Comparison of ENCODE assay signal across 13 cellular contexts in the genomic region with DNA sequence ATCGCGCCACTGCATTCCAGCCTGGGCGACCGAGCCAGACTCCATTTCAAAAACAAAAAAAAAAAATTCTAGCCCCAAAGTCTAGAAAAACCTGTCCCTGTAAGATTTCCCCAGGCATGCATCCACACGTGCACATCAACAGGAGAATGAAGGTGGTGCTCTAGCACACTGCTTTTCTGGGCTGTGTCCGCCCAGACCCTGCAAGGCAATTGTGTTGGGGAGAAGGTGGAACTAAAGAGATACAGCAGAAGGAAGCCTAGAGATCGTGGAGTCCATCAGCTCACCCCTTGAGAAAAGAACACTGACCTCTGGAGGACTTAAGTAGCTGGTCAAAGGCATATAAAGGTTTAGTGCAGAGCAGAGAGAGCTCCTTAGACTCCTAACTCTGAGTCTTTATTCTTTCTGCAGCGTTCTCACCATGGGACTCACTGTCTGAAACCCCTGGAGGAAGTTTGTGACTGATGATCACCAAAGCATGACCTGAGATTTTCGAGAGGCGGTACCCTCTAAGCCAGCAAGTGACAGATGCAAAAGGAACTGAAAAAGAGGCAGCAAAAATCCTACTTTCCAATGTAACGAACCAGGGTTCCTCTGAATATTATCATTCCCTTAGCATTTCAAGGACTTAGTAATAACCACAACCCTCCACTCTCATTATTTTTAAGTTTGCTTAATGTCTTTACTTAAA.
DNase-seq lines count a peak whose midpoint lies in the region; ATAC-seq and TF ChIP-seq lines count a peak whose summit lies in the region.
"Had no signal": no experiment of that assay in that cellular context is flagged by ENCODE, and none has a peak within 500 bp of the region (broad histone marks: within the 10 kb centered on the region; RNA-seq: fewer than 3 reads in every experiment).

No MANE protein-coding gene starts in this region.

- H3F3A ChIP-seq in MM.1S (ENCODE audit: insufficient read depth, low read length), result no peaks in the 10 kb centered on the region

- peak; percentile 45 for DNase-seq in MM.1S
- no peak for DNase-seq in stimulated activated CD4-positive, alpha-beta T cell treated with anti-CD3 and anti-CD28 coated beads, Interleukin-1b, Interleukin-23, amount 100 ng/mL, for 48 hours
- DNase-seq in activated naive CD4-positive, alpha-beta T cell (lab: John Stamatoyannopoulos, UW), result no peak
- DNase-seq in NCI-H1436 treated with DMSO at 0.1 percent for 48 hours (lab: John Stamatoyannopoulos, UW), result no peak
- no peak for DNase-seq in upper lobe of left lung
- DNase-seq: activated CD4-positive, alpha-beta memory T cell treated with anti-CD3 and anti-CD28 coated beads, Interleukin-2, amount 10 ng/mL, durations not matched to agents 7 days and 5 days; naive thymus-derived CD4-positive, alpha-beta T cell; NCI-H226; SK-N-SH; stimulated activated naive CD8-positive, alpha-beta T cell treated with anti-CD3 and anti-CD28 coated beads, Interleukin-15, amount 100 ng/mL, for 72 hours had no signal

- TF ChIP-seq EP300 in upper lobe of left lung (IDR thresholded peaks at IDR 0.05), result no peak

- no peaks in the 10 kb centered on the region for H4K20me1 ChIP-seq in MM.1S (ENCODE audit: insufficient read depth, low read length)

- TF ChIP-seq POLR2A in upper lobe of left lung (IDR thresholded peaks at IDR 0.05), result no peak

- H3K79me2 ChIP-seq in MM.1S (ENCODE audit: low read length), result no peaks in the 10 kb centered on the region

- H3K4me3 ChIP-seq in MM.1S (ENCODE audit: low read length), result no peak overlapping the region
- no peak overlapping the region for H3K4me3 ChIP-seq in upper lobe of left lung

- H3K36me3 ChIP-seq in MM.1S (replicated peaks; ENCODE audit: insufficient read depth, low read length) (no peaks in the 10 kb centered on the region), upper lobe of left lung (no peaks in the 10 kb centered on the region)

- H3K27me3 ChIP-seq in MM.1S (replicated peaks; ENCODE audit: insufficient read depth, low read length) (no peaks in the 10 kb centered on the region), upper lobe of left lung (no peaks in the 10 kb centered on the region)

- no peaks in the 10 kb centered on the region for H3K9me2 ChIP-seq in MM.1S (replicated peaks; ENCODE audit: insufficient read depth, low read length)
- H3K9me2 ChIP-seq: SK-N-SH had no signal

- H2AFZ ChIP-seq in MM.1S (ENCODE audit: low read length), result no peak overlapping the region

- H3K27ac ChIP-seq in MM.1S (ENCODE audit: low read length), result peak overlapping the region; percentile 35; the same call in 1 of the 2 replicates
- no peak overlapping the region for H3K27ac ChIP-seq in upper lobe of left lung

- ATAC-seq in GM18498 (IDR thresholded peaks at IDR 0.05; ENCODE audit: unreplicated experiment), result peak; percentile 99
- peak; percentile 97 for ATAC-seq in GM19467 (IDR thresholded peaks at IDR 0.05; ENCODE audit: unreplicated experiment)
- ATAC-seq in HG02943 (IDR thresholded peaks at IDR 0.05; ENCODE audit: low read depth, unreplicated experiment), result peak; percentile 95
- ATAC-seq in upper lobe of left lung (ENCODE audit: low FRiP score in 2 of 2), result no peak
- ATAC-seq: naive thymus-derived CD4-positive, alpha-beta T cell; stimulated activated naive CD8-positive, alpha-beta T cell treated with anti-CD3 and anti-CD28 coated beads, Interleukin-15, amount 100 ng/mL, for 72 hours had no signal

- no peak overlapping the region for H3K9ac ChIP-seq in MM.1S (ENCODE audit: low read length)
- H3K9ac ChIP-seq: SK-N-SH had no signal

- H3K4me2 ChIP-seq in MM.1S (ENCODE audit: low read depth, low read length), result peak overlapping the region; percentile 40
- H3K4me2 ChIP-seq: SK-N-SH had no signal

- WGBS in upper lobe of left lung, 2 donors, result 79 to 82% methylated on average over 11 of the region's 11 CpGs

- H3K4me1 ChIP-seq in MM.1S (ENCODE audit: low read length) (peaks cover 4% of the 10 kb centered on the region), upper lobe of left lung (no peaks in the 10 kb centered on the region)

- peak; percentile 12; the same call in 1 of the 2 replicates for TF ChIP-seq CTCF in MM.1S (IDR thresholded peaks at IDR 0.05; ENCODE audit: low read length)
- no peak for TF ChIP-seq CTCF in upper lobe of left lung (IDR thresholded peaks at IDR 0.05)

- H3K9me3 ChIP-seq in MM.1S (replicated peaks; ENCODE audit: insufficient read depth, low read length) (no peaks in the 10 kb centered on the region), upper lobe of left lung (no peaks in the 10 kb centered on the region)
- H3K9me3 ChIP-seq: SK-N-SH had no signal

Comparison
In these comparisons a context has a peak if more than half of its experiments do, and no peak if none do; other contexts are left out.
1. ATAC-seq: peak in GM18498 (single experiment), GM19467 (single experiment) and HG02943 (single experiment); none in upper lobe of left lung (0 of 2).